8 cellular contexts compared by ENCODE assay signal in genomic region chr11:95088946-95089619, GRCh38. TPM values are rescaled to one million over a fixed set of nuclear protein-coding genes. Genes with fewer than 3 reads are reported as not detected.
DNase-seq lines count a peak whose midpoint lies in the region; ATAC-seq lines count a peak whose summit lies in the region.

No MANE protein-coding gene starts in this region.

- H3K9ac ChIP-seq in mucosa of rectum (ENCODE audit: low read depth in 1 of 2, low read length in 2 of 2) = peak overlapping the region; percentile 42 to 94

- no peaks in the 10 kb centered on the region for H3K36me3 ChIP-seq in effector memory CD4-positive, alpha-beta T cell (ENCODE audit: control insufficient read depth, insufficient read depth, low read length)
- H3K36me3 ChIP-seq in mucosa of rectum (ENCODE audit: control insufficient read depth in 2 of 2, insufficient read depth in 2 of 2, low read length in 2 of 2) (peaks cover 0 to under 1% of the 10 kb centered on the region in 2 donors), aorta (ENCODE audit: control insufficient read depth in 1 of 2, insufficient read depth in 2 of 2, low read length in 1 of 2) (no peaks in the 10 kb centered on the region)

- no peaks in the 10 kb centered on the region for H3K27me3 ChIP-seq in effector memory CD4-positive, alpha-beta T cell (replicated peaks; ENCODE audit: control insufficient read depth, insufficient read depth, low read length, poor library complexity, severe bottlenecking)
- H3K27me3 ChIP-seq in mucosa of rectum (ENCODE audit: control insufficient read depth in 2 of 2, insufficient read depth in 2 of 2, low read length in 2 of 2) (no peaks in the 10 kb centered on the region), aorta (ENCODE audit: control insufficient read depth in 1 of 2, insufficient read depth in 2 of 2, low read length in 1 of 2) (no peaks in the 10 kb centered on the region)

- H3K9me3 ChIP-seq in effector memory CD4-positive, alpha-beta T cell (ENCODE audit: control insufficient read depth, low read length) = no peaks in the 10 kb centered on the region
- H3K9me3 ChIP-seq in mucosa of rectum (ENCODE audit: control insufficient read depth in 2 of 2, low read length in 2 of 2) = no peaks in the 10 kb centered on the region
- H3K9me3 ChIP-seq in aorta (ENCODE audit: control insufficient read depth, low read length) = no peaks in the 10 kb centered on the region

- peak overlapping the region; percentile 76 for H3K4me3 ChIP-seq in effector memory CD4-positive, alpha-beta T cell (ENCODE audit: insufficient read depth, low read depth, low read length, poor library complexity, severe bottlenecking)
- H3K4me3 ChIP-seq in mucosa of rectum (ENCODE audit: low read length in 2 of 2) (peak overlapping the region; percentile 78 to 82), aorta (ENCODE audit: low read length in 2 of 2) (peak overlapping the region; percentile 78 to 84)

- H3K4me1 ChIP-seq in effector memory CD4-positive, alpha-beta T cell (ENCODE audit: control insufficient read depth, insufficient read depth, low read length, poor library complexity, severe bottlenecking) = peaks cover 12% of the 10 kb centered on the region
- peaks cover 29 to 36% of the 10 kb centered on the region in 2 donors for H3K4me1 ChIP-seq in mucosa of rectum (ENCODE audit: control insufficient read depth in 2 of 2, insufficient read depth in 2 of 2, low read length in 2 of 2)
- H3K4me1 ChIP-seq in aorta (ENCODE audit: control insufficient read depth in 1 of 2, insufficient read depth in 2 of 2, low read length in 2 of 2) = no peaks in the 10 kb centered on the region

- H3K27ac ChIP-seq in effector memory CD4-positive, alpha-beta T cell (ENCODE audit: insufficient read depth, low read length, poor library complexity, severe bottlenecking) = peak overlapping the region; percentile 77
- H3K27ac ChIP-seq in mucosa of rectum (ENCODE audit: low read depth in 2 of 2, low read length in 2 of 2) (peak overlapping the region; percentile 94 to 96), aorta (ENCODE audit: low read depth in 1 of 2, low read length in 2 of 2) (peak overlapping the region in 1 of 2 donors; percentile 55)

- 11 to 12% methylated on average over 27 of the region's 27 CpGs for WGBS in aorta, 2 donors

- DNase-seq in DMS53 (lab: John Stamatoyannopoulos, UW) (peak; percentile 37), DMS53 treated with DMSO at 0.1 percent for 48 hours (lab: John Stamatoyannopoulos, UW; ENCODE audit: unreplicated experiment) (no peak), RPMI8226 (peak; percentile 7), aorta (no peak), COLO668 (lab: John Stamatoyannopoulos, UW; ENCODE audit: unreplicated experiment) (no peak)
- DNase-seq in effector memory CD4-positive, alpha-beta T cell = peak in 1 of 3 donors; percentile 8

- ATAC-seq in HG02870 (IDR thresholded peaks at IDR 0.05; ENCODE audit: unreplicated experiment) (peak; percentile 33), aorta (ENCODE audit: low FRiP score) (peak; percentile 82)

- intact Hi-C loops in aorta (cut with DNase I) = no loop called here

RNA-seq across cellular contexts. Expression of gene ENDOD1, which starts 0.6 kb away (rescaled TPM):
- total RNA-seq in aorta = 10 to 100 TPM; 50.9 to 54.8 TPM
- 10 to 100 TPM; 19.0 to 71.8 TPM for polyA plus RNA-seq in aorta

RNA-seq across cellular contexts. Expression of gene SRSF8, which starts 22.4 kb away (rescaled TPM):
- total RNA-seq in aorta = 10 to 100 TPM; 35.8 to 40.5 TPM
- polyA plus RNA-seq in aorta = 10 to 100 TPM; 41.9 to 45.4 TPM

RNA-seq across cellular contexts. Expression of gene KDM4F, which starts 39.9 kb away (rescaled TPM):
- total RNA-seq in aorta = not detected
- polyA plus RNA-seq in aorta = not detected

Comparison
In these comparisons a context has a peak if more than half of its experiments do, and no peak if none do; other contexts are left out.
1. DNase-seq: peak in DMS53 (single experiment) and RPMI8226 (single experiment); none in DMS53 treated with DMSO at 0.1 percent for 48 hours (single experiment), aorta (0 of 2) and COLO668 (single experiment).
2. Peak in every context shown above with its lines, with median percentiles within 50 percentile points of each other: H3K4me3 ChIP-seq.